ENCODE assay signal across 26 cellular contexts in the genomic region with DNA sequence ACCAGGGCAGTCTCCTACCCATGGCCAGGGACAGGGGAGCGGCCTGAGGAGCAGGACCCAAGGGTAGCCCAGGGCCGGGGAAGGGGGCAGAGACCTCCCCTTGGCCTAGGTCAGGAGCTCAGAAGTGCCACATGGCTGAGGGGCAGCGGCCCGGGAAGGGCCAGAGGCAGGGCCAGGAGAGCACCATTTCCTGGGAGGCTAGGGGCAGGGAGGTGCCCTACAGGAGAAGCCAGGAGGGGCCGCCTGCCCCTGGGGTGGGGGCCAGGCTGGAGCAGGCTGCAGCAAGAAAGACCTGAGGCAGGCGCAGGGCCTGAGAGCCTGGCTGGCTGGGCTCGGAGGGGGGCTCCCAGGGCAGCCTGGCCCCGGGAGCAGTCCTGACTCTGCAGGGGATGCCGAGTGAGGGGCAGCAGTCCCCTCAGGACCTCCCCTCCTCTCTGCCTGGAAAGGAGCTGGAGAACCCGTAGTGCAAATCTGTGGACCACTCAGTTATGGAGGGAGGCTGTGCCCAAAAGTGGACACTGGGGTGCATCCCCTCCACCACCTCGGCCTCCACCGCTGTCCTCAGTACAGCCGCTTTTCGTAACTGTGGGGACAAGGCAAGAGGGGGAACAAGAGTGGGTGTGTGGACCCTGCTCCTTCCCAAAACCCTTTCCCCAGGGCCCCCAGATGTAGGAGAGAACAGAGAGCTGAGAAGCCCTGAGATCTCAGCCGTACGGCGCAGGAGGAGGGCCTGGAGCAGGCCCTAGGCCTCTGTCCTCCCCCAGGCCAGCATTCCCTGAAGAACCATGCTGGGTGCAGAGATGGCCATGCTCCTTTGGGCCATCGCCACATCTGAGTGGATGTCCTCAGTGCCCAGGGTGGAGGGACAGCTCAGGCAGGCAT. TPM values are rescaled to one million over a fixed set of nuclear protein-coding genes. Genes with fewer than 3 reads are reported as not detected.
"Had no signal": no experiment of that assay in that cellular context is flagged by ENCODE, and none has a peak within 500 bp of the region (broad histone marks: within the 10 kb centered on the region; RNA-seq: fewer than 3 reads in every experiment).

No MANE protein-coding gene starts in this region.

- H3K9me3 ChIP-seq: colonic mucosa, esophagus muscularis mucosa, heart right ventricle, lower lobe of right lung, psoas muscle, sigmoid colon, thoracic aorta, tibial nerve, upper lobe of left lung had no signal

- H3K27me3 Mint-ChIP-seq: memory B cell; stimulated activated memory B cell treated with anti-CD40 and anti-IgM and Interleukin-4, amounts not matched to agents 10 μg/mL and 1 μg/mL and 100 μg/mL, for 72 hours had no signal

- H3K27ac ChIP-seq: colonic mucosa, esophagus muscularis mucosa, heart right ventricle, lower lobe of right lung, psoas muscle, sigmoid colon, thoracic aorta, tibial nerve, upper lobe of left lung had no signal

- H3K9me3 Mint-ChIP-seq: dendritic cell treated with granulocyte-macrophage colony-stimulating factor and Interleukin-4, amounts not matched to agents 40 ng/mL and 50 ng/mL, for 4 days; endodermal cell; immature natural killer cell; memory B cell; natural killer cell; neural crest cell; stimulated activated memory B cell treated with anti-CD40 and anti-IgM and Interleukin-4, amounts not matched to agents 10 μg/mL and 1 μg/mL and 100 μg/mL, for 72 hours; stimulated activated naive CD8-positive, alpha-beta T cell treated with anti-CD3 and anti-CD28 coated beads, Interleukin-15, Interleukin-2, amounts not matched to agents 100 ng/mL and 50 ng/mL, for 24 hours had no signal

- H3K4me1 ChIP-seq: colonic mucosa had no signal

- ATAC-seq: heart right ventricle; left ventricle myocardium superior; lower lobe of right lung; natural killer cell; psoas muscle; right cardiac atrium; stimulated activated memory B cell treated with anti-CD40 and anti-IgM and Interleukin-4, amounts not matched to agents 10 μg/mL and 1 μg/mL and 100 μg/mL, for 72 hours had no signal

- DNase-seq: colonic mucosa; effector CD8-positive, alpha-beta T cell; endodermal cell; foreskin melanocyte; glutamatergic neuron; heart right ventricle; hippocampal formation; immature natural killer cell; islet precursor cell; left ventricle myocardium superior; lower lobe of right lung; natural killer cell; psoas muscle; sigmoid colon; stimulated activated CD4-positive, alpha-beta T cell treated with anti-CD3 and anti-CD28 coated beads, Interleukin-4, amount 100 ng/mL, for 4 hours had no signal

- H3K4me3 ChIP-seq: colonic mucosa, esophagus muscularis mucosa, heart right ventricle, lower lobe of right lung, psoas muscle, sigmoid colon, thoracic aorta, tibial nerve, upper lobe of left lung had no signal

- H3K27ac Mint-ChIP-seq: dendritic cell treated with granulocyte-macrophage colony-stimulating factor and Interleukin-4, amounts not matched to agents 40 ng/mL and 50 ng/mL, for 4 days; endodermal cell; immature natural killer cell; memory B cell; natural killer cell; stimulated activated memory B cell treated with anti-CD40 and anti-IgM and Interleukin-4, amounts not matched to agents 10 μg/mL and 1 μg/mL and 100 μg/mL, for 72 hours; stimulated activated naive CD8-positive, alpha-beta T cell treated with anti-CD3 and anti-CD28 coated beads, Interleukin-15, Interleukin-2, amounts not matched to agents 100 ng/mL and 50 ng/mL, for 24 hours had no signal

- H3K27me3 ChIP-seq: colonic mucosa, sigmoid colon, tibial nerve had no signal

- H3K4me1 Mint-ChIP-seq: endodermal cell, immature natural killer cell had no signal

- H3K36me3 Mint-ChIP-seq: natural killer cell had no signal

- H3K4me3 Mint-ChIP-seq: dendritic cell treated with granulocyte-macrophage colony-stimulating factor and Interleukin-4, amounts not matched to agents 40 ng/mL and 50 ng/mL, for 4 days; endodermal cell; immature natural killer cell; memory B cell; natural killer cell; neural crest cell; stimulated activated memory B cell treated with anti-CD40 and anti-IgM and Interleukin-4, amounts not matched to agents 10 μg/mL and 1 μg/mL and 100 μg/mL, for 72 hours; stimulated activated naive CD8-positive, alpha-beta T cell treated with anti-CD3 and anti-CD28 coated beads, Interleukin-15, Interleukin-2, amounts not matched to agents 100 ng/mL and 50 ng/mL, for 24 hours had no signal

RNA-seq across cellular contexts. Expression of gene PRRT4, which starts 31.2 kb away (rescaled TPM):
- total RNA-seq: renal cortical epithelial cell had no signal
